In the genomic region with DNA sequence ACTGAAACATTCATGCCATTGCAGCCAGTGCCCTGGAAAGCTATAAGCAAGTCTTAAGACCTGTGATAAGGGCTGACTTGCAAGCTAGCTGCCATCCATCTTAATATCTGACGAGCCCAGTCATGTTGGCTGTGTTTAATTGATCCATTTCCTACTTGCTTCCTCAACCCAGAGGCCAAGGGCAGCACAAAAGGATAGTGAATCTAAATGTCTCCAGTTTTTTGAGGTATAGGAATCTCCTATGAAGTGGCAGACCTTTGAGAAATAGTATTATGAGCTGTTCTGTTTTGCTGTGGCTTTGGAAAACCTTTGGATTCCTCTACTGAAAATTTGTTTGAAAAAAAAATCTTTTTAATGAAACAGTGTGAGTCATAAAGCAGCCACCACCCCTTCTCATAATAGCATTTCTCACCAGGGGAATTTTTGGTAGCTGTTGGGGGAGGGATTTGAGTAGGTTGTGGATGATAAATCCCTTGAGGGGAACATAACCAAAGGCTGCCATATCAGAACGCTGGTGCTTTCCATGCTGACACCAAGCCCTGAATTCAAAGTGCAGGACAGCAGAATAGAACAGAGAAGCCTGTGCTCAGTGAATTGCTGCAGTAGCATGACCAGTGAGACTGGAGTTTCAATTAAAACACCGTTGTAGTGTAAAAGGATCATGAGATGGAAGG, we compare ENCODE assay signal across 8 cellular contexts. TPM values are rescaled to one million over a fixed set of nuclear protein-coding genes. Genes with fewer than 3 reads are reported as not detected.
DNase-seq lines count a peak whose midpoint lies in the region; ATAC-seq and TF ChIP-seq lines count a peak whose summit lies in the region.

No MANE protein-coding gene starts in this region.

- H3K4me3 Mint-ChIP-seq in endodermal cell, result no peak overlapping the region

- H3K27me3 ChIP-seq in endodermal cell (ENCODE audit: control insufficient read depth, insufficient read depth, low read length, poor library complexity, severe bottlenecking), result no peaks in the 10 kb centered on the region

- 0 out of 2 replicates have a peak overlapping the region, but pooled peaks have one; percentile 8 for H3K4me3 ChIP-seq in WI38 (ENCODE audit: low read depth, low read length)
- no peak overlapping the region for H3K4me3 ChIP-seq in endodermal cell (ENCODE audit: low read length)

- no peak overlapping the region for H3K9ac ChIP-seq in endodermal cell (ENCODE audit: extremely low read depth, low read length, poor library complexity, severe bottlenecking)

- H3K4me1 ChIP-seq in endodermal cell (ENCODE audit: control insufficient read depth, insufficient read depth, low read length), result no peaks in the 10 kb centered on the region

- H3K9me3 ChIP-seq in endodermal cell (ENCODE audit: control insufficient read depth, low read length), result peaks cover 5% of the 10 kb centered on the region

- no peaks in the 10 kb centered on the region for H3K9me3 Mint-ChIP-seq in endodermal cell

- H3K27ac Mint-ChIP-seq in endodermal cell, result no peak overlapping the region

- 82% methylated on average over 3 of the region's 3 CpGs for WGBS in endodermal cell (ENCODE audit: insufficient coverage in 1 of 2, insufficient read length in 1 of 2), 2 experiments

- no peaks in the 10 kb centered on the region for H3K4me1 Mint-ChIP-seq in endodermal cell

- peaks cover 9% of the 10 kb centered on the region for H3K36me3 Mint-ChIP-seq in endodermal cell (ENCODE audit: low read depth)

- intact Hi-C loops in left colon (cut with DNase I, micrococcal nuclease), result no loop called here

- no peaks in the 10 kb centered on the region for H3K27me3 Mint-ChIP-seq in endodermal cell (ENCODE audit: insufficient read depth)

- ATAC-seq in GM19023 (IDR thresholded peaks at IDR 0.05; ENCODE audit: unreplicated experiment) (peak; percentile 62), HG03175 (IDR thresholded peaks at IDR 0.05; ENCODE audit: unreplicated experiment) (peak; percentile 63), left colon (no peak)

- H3K27ac ChIP-seq in endodermal cell (ENCODE audit: low read depth, low read length), result peak overlapping the region; percentile 59

- TF ChIP-seq CTCF in AG09319 (IDR thresholded peaks at IDR 0.05; ENCODE audit: low read depth, low read length) (no peak), WI38 (IDR thresholded peaks at IDR 0.05; ENCODE audit: low read depth, low read length) (no peak), endodermal cell (conservative IDR thresholded peaks at IDR 0.05) (no peak)

- DNase-seq in AG09319 (ENCODE audit: extremely low read depth, low read depth) (peak; percentile 49), endodermal cell (no peak), occipital lobe (lab: John Stamatoyannopoulos, UW) (peak; percentile 29), NCI-H1105 treated with DMSO at 0.1 percent for 48 hours (lab: John Stamatoyannopoulos, UW) (no peak), left colon (no peak)

- no peaks in the 10 kb centered on the region for H3K36me3 ChIP-seq in endodermal cell (ENCODE audit: control insufficient read depth, insufficient read depth, low read length)

RNA-seq across cellular contexts. Expression of a gene that starts 12.9 kb away (rescaled TPM):
- total RNA-seq in endodermal cell (10 to 100 TPM; 44.9 to 46.1 TPM), occipital lobe (19.5 TPM), left colon (10 to 100 TPM; 36.4 to 38.2 TPM)
- 35.0 TPM for polyA plus RNA-seq in endodermal cell (2013, experiment 1 of 2)
- polyA plus RNA-seq in endodermal cell (2013, experiment 2 of 2), result 35.1 TPM

RNA-seq across cellular contexts. Expression of a gene that starts 26.8 kb away (rescaled TPM):
- total RNA-seq in endodermal cell (100 to 1,000 TPM; 105 to 110 TPM), occipital lobe (18.7 TPM), left colon (10 to 100 TPM; 50.9 to 58.1 TPM)
- polyA plus RNA-seq in endodermal cell (2013, experiment 1 of 2), result 61.5 TPM
- polyA plus RNA-seq in endodermal cell (2013, experiment 2 of 2), result 53.0 TPM

Comparison
In these comparisons a context has a peak if more than half of its experiments do, and no peak if none do; other contexts are left out.
1. DNase-seq: peak in AG09319 (single experiment) and occipital lobe (single experiment); none in endodermal cell (single experiment), NCI-H1105 treated with DMSO at 0.1 percent for 48 hours (single experiment) and left colon (0 of 2).